Comparison of ENCODE assay signal across 8 cellular contexts in genomic region chr2:88739985-88740600, GRCh38. TPM values are rescaled to one million over a fixed set of nuclear protein-coding genes. Genes with fewer than 3 reads are reported as not detected.
DNase-seq lines count a peak whose midpoint lies in the region; ATAC-seq and TF ChIP-seq lines count a peak whose summit lies in the region.

No MANE protein-coding gene starts in this region.

- ATAC-seq in GM18858 (IDR thresholded peaks at IDR 0.05; ENCODE audit: unreplicated experiment) (peak; percentile 80), HG03095 (IDR thresholded peaks at IDR 0.05; ENCODE audit: unreplicated experiment) (peak; percentile 86), lower lobe of right lung (peak; percentile 87 to 89)

- H3K4me3 ChIP-seq in AG10803 (ENCODE audit: low read length) (no peak overlapping the region), coronary artery (no peak overlapping the region), lower lobe of right lung (no peak overlapping the region)

- intact Hi-C loops in lower lobe of right lung (cut with DNase I) = no loop called here

- peaks cover 59% of the 10 kb centered on the region for H3K36me3 ChIP-seq in lower lobe of right lung

- H3K27ac ChIP-seq in coronary artery = no peak overlapping the region
- no peak overlapping the region for H3K27ac ChIP-seq in lower lobe of right lung

- TF ChIP-seq CTCF in AG10803 (conservative IDR thresholded peaks at IDR 0.05; ENCODE audit: low read length) (peak; percentile 99), coronary artery (IDR thresholded peaks at IDR 0.05) (peak; percentile 86), lower lobe of right lung (IDR thresholded peaks at IDR 0.05) (peak; percentile 92)

- peaks cover 5% of the 10 kb centered on the region for H3K4me1 ChIP-seq in lower lobe of right lung

- no peaks in the 10 kb centered on the region for H3K27me3 ChIP-seq in lower lobe of right lung (ENCODE audit: low read depth)

- H3K9me3 ChIP-seq in lower lobe of right lung = peaks cover 2% of the 10 kb centered on the region

- DNase-seq in AG10803 (ENCODE audit: low read depth) = peak; percentile 61
- peak; percentile 28 for DNase-seq in NCI-H226
- DNase-seq in activated CD4-positive, alpha-beta T cell treated with anti-CD3 and anti-CD28 coated beads for 48 hours = peak; percentile 79
- no peak for DNase-seq in coronary artery (ENCODE audit: low spot score)
- DNase-seq in lower lobe of right lung = peak; percentile 59
- peak; percentile 52 for DNase-seq in stimulated activated CD8-positive, alpha-beta memory T cell treated with anti-CD3 and anti-CD28 coated beads, Interleukin-15, amount 100 ng/mL, for 24 hours (ENCODE audit: low read depth)

RNA-seq across cellular contexts. Expression of gene RPIA, which starts 48.6 kb away (rescaled TPM):
- total RNA-seq in lower lobe of right lung = 16.5 TPM
